22 cellular contexts compared by ENCODE assay signal in the genomic region with DNA sequence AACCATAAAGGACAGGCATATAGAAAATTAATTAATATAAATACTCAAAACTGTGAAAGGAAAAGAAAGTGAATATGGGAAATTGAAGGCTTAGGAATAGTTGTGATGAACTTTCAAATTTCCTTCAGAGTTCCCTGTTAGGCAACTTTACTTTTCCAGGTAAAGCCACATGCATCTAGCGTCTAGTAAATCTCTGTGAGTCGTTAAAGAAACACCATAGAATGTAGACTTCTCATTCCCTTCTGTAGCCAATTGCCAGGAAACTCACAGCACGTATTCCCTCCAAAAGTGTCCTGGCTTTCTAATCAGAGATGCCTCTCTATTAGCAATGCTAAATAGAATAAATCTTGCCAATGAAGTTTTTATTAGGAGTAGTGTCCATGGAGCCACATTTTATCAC.
"Had no signal": no experiment of that assay in that cellular context is flagged by ENCODE, and none has a peak within 500 bp of the region (broad histone marks: within the 10 kb centered on the region; RNA-seq: fewer than 3 reads in every experiment).

No MANE protein-coding gene starts in this region.

- H3K4me3 ChIP-seq: cardiac muscle cell, dorsolateral prefrontal cortex, left ventricle myocardium inferior, spleen, stomach, testis, upper lobe of left lung had no signal

- H3K27ac ChIP-seq: cardiac muscle cell, dorsolateral prefrontal cortex, left ventricle myocardium inferior, spleen, stomach, testis, upper lobe of left lung had no signal

- ATAC-seq: activated CD8-positive, alpha-beta T cell treated with anti-CD3 and anti-CD28 coated beads, Interleukin-2, amount 10 ng/mL, durations not matched to agents 7 days and 5 days; activated T-cell treated with anti-CD3 and anti-CD28 coated beads, Interleukin-2, amount 50 U/mL, for 72 hours; natural killer cell; right cardiac atrium had no signal

- H3K27me3 ChIP-seq: cardiac muscle cell, dorsolateral prefrontal cortex, spleen, stomach, testis, upper lobe of left lung had no signal

- H3K36me3 ChIP-seq: cardiac muscle cell, left ventricle myocardium inferior, spleen, stomach, upper lobe of left lung had no signal

- FAIRE-seq: kidney had no signal

- DNase-seq: activated CD4-positive, alpha-beta T cell treated with anti-CD3 and anti-CD28 coated beads, Interleukin-2, amount 10 ng/mL, durations not matched to agents 24 days and 14 days; activated CD4-positive, CD25-positive, alpha-beta regulatory T cell; activated CD8-positive, alpha-beta memory T cell treated with anti-CD3 and anti-CD28 coated beads, Interleukin-2, amount 50 U/mL, for 48 hours; activated CD8-positive, alpha-beta T cell treated with anti-CD3 and anti-CD28 coated beads, Interleukin-2, amount 10 ng/mL, durations not matched to agents 7 days and 5 days; activated gamma-delta T cell treated with Interleukin-2 at 50 U/mL for 16 hours; activated naive CD8-positive, alpha-beta T cell treated with anti-CD3 and anti-CD28 coated beads for 36 hours; activated T-cell treated with anti-CD3 and anti-CD28 coated beads, Interleukin-2, amount 50 U/mL, for 72 hours; anterior cingulate cortex; dorsolateral prefrontal cortex; endodermal cell; erythroblast; hippocampal formation; kidney; left ventricle myocardium inferior; natural killer cell; nucleus accumbens; right cardiac atrium; spleen; stomach; testis; upper lobe of left lung had no signal

- H3K4me1 ChIP-seq: left ventricle myocardium inferior, spleen, testis, upper lobe of left lung had no signal

- H3K9me3 ChIP-seq: left ventricle myocardium inferior, testis had no signal
